Comparison of ENCODE assay signal across 8 cellular contexts in genomic region chr19:7917292-7918061, GRCh38. TPM values are rescaled to one million over a fixed set of nuclear protein-coding genes. Genes with fewer than 3 reads are reported as not detected.
DNase-seq lines count a peak whose midpoint lies in the region; ATAC-seq and TF ChIP-seq lines count a peak whose summit lies in the region.

No MANE protein-coding gene starts in this region.

- peaks cover 26% of the 10 kb centered on the region for H3K36me3 Mint-ChIP-seq in central memory CD8-positive, alpha-beta T cell (ENCODE audit: insufficient read depth)
- H3K36me3 Mint-ChIP-seq in stimulated activated memory B cell treated with anti-CD40 and anti-IgM and Interleukin-4, amounts not matched to agents 10 μg/mL and 1 μg/mL and 100 μg/mL, for 72 hours, result peaks cover 21% of the 10 kb centered on the region

- peak overlapping the region; percentile 65 for H3K4me3 Mint-ChIP-seq in central memory CD8-positive, alpha-beta T cell
- peak overlapping the region; percentile 64 for H3K4me3 Mint-ChIP-seq in stimulated activated memory B cell treated with anti-CD40 and anti-IgM and Interleukin-4, amounts not matched to agents 10 μg/mL and 1 μg/mL and 100 μg/mL, for 72 hours

- ATAC-seq in central memory CD8-positive, alpha-beta T cell (replicated peaks; ENCODE audit: extremely low read depth, poor library complexity, severe bottlenecking), result peak; percentile 12
- peak; percentile 14 for ATAC-seq in left colon
- no peak for ATAC-seq in stimulated activated memory B cell treated with anti-CD40 and anti-IgM and Interleukin-4, amounts not matched to agents 10 μg/mL and 1 μg/mL and 100 μg/mL, for 72 hours

- peak; percentile 67 for DNase-seq in COLO668 (lab: John Stamatoyannopoulos, UW; ENCODE audit: unreplicated experiment)
- DNase-seq in KBM-7, result peak; percentile 72
- peak; percentile 40 to 51 for DNase-seq in central memory CD8-positive, alpha-beta T cell (ENCODE audit: low spot score in 2 of 2)
- peak; percentile 50 to 72 for DNase-seq in left colon
- DNase-seq in NCI-H2196 treated with DMSO at 0.1 percent for 48 hours (lab: John Stamatoyannopoulos, UW; ENCODE audit: unreplicated experiment), result no peak
- no peak for DNase-seq in medulla oblongata (ENCODE audit: extremely low spot score)

- TF ChIP-seq CTCF in WI38 (IDR thresholded peaks at IDR 0.05; ENCODE audit: low read depth, low read length), result peak; percentile 60

- intact Hi-C loops in left colon (cut with DNase I, micrococcal nuclease), result no loop called here

- peaks cover 36% of the 10 kb centered on the region for H3K4me1 Mint-ChIP-seq in central memory CD8-positive, alpha-beta T cell
- H3K4me1 Mint-ChIP-seq in stimulated activated memory B cell treated with anti-CD40 and anti-IgM and Interleukin-4, amounts not matched to agents 10 μg/mL and 1 μg/mL and 100 μg/mL, for 72 hours, result peaks cover 63% of the 10 kb centered on the region

- in situ Hi-C loops in KBM-7 (cut with MboI; ENCODE audit: low pct_unique_long_range_greater_than_20kb, low sequenced_read_pairs), result no loop called here

- H3K27me3 Mint-ChIP-seq in central memory CD8-positive, alpha-beta T cell, result peaks cover 22% of the 10 kb centered on the region
- H3K27me3 Mint-ChIP-seq in stimulated activated memory B cell treated with anti-CD40 and anti-IgM and Interleukin-4, amounts not matched to agents 10 μg/mL and 1 μg/mL and 100 μg/mL, for 72 hours, result peaks cover 46% of the 10 kb centered on the region

- no peak overlapping the region for H3K27ac Mint-ChIP-seq in central memory CD8-positive, alpha-beta T cell (ENCODE audit: low read depth)
- no peak overlapping the region for H3K27ac Mint-ChIP-seq in stimulated activated memory B cell treated with anti-CD40 and anti-IgM and Interleukin-4, amounts not matched to agents 10 μg/mL and 1 μg/mL and 100 μg/mL, for 72 hours

- H3K9me3 Mint-ChIP-seq in central memory CD8-positive, alpha-beta T cell, result no peaks in the 10 kb centered on the region
- H3K9me3 Mint-ChIP-seq in stimulated activated memory B cell treated with anti-CD40 and anti-IgM and Interleukin-4, amounts not matched to agents 10 μg/mL and 1 μg/mL and 100 μg/mL, for 72 hours, result no peaks in the 10 kb centered on the region

- peak overlapping the region; percentile 22; the same call in 1 of the 2 replicates for H3K4me3 ChIP-seq in WI38 (ENCODE audit: low read depth, low read length)

RNA-seq across cellular contexts. Expression of gene SNAPC2, which starts 2.7 kb away (rescaled TPM):
- total RNA-seq in left colon, result 10 to 100 TPM; 10.6 to 17.7 TPM

RNA-seq across cellular contexts. Expression of gene TGFBR3L, which starts 2.8 kb away (rescaled TPM):
- under 1 TPM in 1 of 2 donors, not detected in 1; 0.53 TPM for total RNA-seq in left colon

RNA-seq across cellular contexts. Expression of gene CTXN1, which starts 8.5 kb away (rescaled TPM):
- total RNA-seq in left colon, result 1 to 10 TPM in 1 of 2 donors, under 1 TPM in 1; 0.61 to 5.1 TPM

RNA-seq across cellular contexts. Expression of gene MAP2K7, which starts 13.8 kb away (rescaled TPM):
- 10 to 100 TPM; 27.0 to 29.2 TPM for total RNA-seq in left colon

RNA-seq across cellular contexts. Expression of gene TIMM44, which starts 26.0 kb away (rescaled TPM):
- total RNA-seq in left colon, result 10 to 100 TPM; 54.1 to 69.1 TPM

Comparison
In these comparisons a context has a peak if more than half of its experiments do, and no peak if none do; other contexts are left out.
1. DNase-seq: peak in COLO668 (single experiment), KBM-7 (single experiment), central memory CD8-positive, alpha-beta T cell (2 of 2) and left colon (2 of 2); none in NCI-H2196 treated with DMSO at 0.1 percent for 48 hours (single experiment) and medulla oblongata (single experiment).